ENCODE assay signal across 24 cellular contexts in genomic region chr19:51448745-51449093, GRCh38. TPM values are rescaled to one million over a fixed set of nuclear protein-coding genes. Genes with fewer than 3 reads are reported as not detected.
DNase-seq lines count a peak whose midpoint lies in the region; ATAC-seq, FAIRE-seq and TF ChIP-seq lines count a peak whose summit lies in the region.
"Had no signal": no experiment of that assay in that cellular context is flagged by ENCODE, and none has a peak within 500 bp of the region (broad histone marks: within the 10 kb centered on the region; RNA-seq: fewer than 3 reads in every experiment).

No MANE protein-coding gene starts in this region.

- H4K20me1 ChIP-seq in HepG2 (ENCODE audit: insufficient read depth, low read length) (no peaks in the 10 kb centered on the region), OCI-LY7 (ENCODE audit: insufficient read depth, low read length) (no peaks in the 10 kb centered on the region)

- H3K4me1 Mint-ChIP-seq in T-cell, result peaks cover 18 to 27% (median 25%) of the 10 kb centered on the region in 3 donors
- H3K4me1 Mint-ChIP-seq in activated naive CD8-positive, alpha-beta T cell treated with anti-CD3 and anti-CD28 coated beads, Interleukin-2, amount 10 ng/mL, durations not matched to agents 7 days and 5 days, result peaks cover 18% of the 10 kb centered on the region
- H3K4me1 Mint-ChIP-seq in stimulated activated naive B cell treated with anti-CD40 and anti-IgM and Interleukin-4, amounts not matched to agents 10 μg/mL and 1 μg/mL and 100 μg/mL, for 72 hours, result peaks cover 6 to 17% of the 10 kb centered on the region in 2 donors

- H3K9ac ChIP-seq in HepG2 (ENCODE audit: insufficient read depth, low read depth, low read length), result no peak overlapping the region

- WGBS in right lobe of liver (ENCODE audit: insufficient coverage, low coverage, low lambda C conversion rate, missing lambda C conversion rate), result 14% methylated on average over 2 of the region's 4 CpGs
- WGBS in HepG2 (ENCODE audit: low lambda C conversion rate), result 3% methylated on average over 4 of the region's 4 CpGs

- H3K79me2 ChIP-seq in HepG2 (ENCODE audit: insufficient read depth, low read length) (no peaks in the 10 kb centered on the region), OCI-LY7 (ENCODE audit: insufficient read depth, low read depth, low read length) (no peaks in the 10 kb centered on the region)

- no peaks in the 10 kb centered on the region for H3K27me3 ChIP-seq in right lobe of liver
- H3K27me3 ChIP-seq in HepG2 (ENCODE audit: control insufficient read depth in 1 of 2, insufficient read depth in 2 of 2, low read length in 2 of 2), result peaks cover 2 to 12% of the 10 kb centered on the region in 2 experiments; a peak in 4 of 5 replicates

- peak overlapping the region; percentile 68 to 72 (median 68) for H3K4me3 Mint-ChIP-seq in T-cell
- peak overlapping the region; percentile 51 for H3K4me3 Mint-ChIP-seq in activated naive CD8-positive, alpha-beta T cell treated with anti-CD3 and anti-CD28 coated beads, Interleukin-2, amount 10 ng/mL, durations not matched to agents 7 days and 5 days
- peak overlapping the region; percentile 77 to 78 for H3K4me3 Mint-ChIP-seq in stimulated activated naive B cell treated with anti-CD40 and anti-IgM and Interleukin-4, amounts not matched to agents 10 μg/mL and 1 μg/mL and 100 μg/mL, for 72 hours

- in situ Hi-C loops in HepG2 (cut with HindIII; ENCODE audit: extremely low pct_ligation_motif_present, low pct_unique_long_range_greater_than_20kb), result no loop called here

- TF ChIP-seq EP300 in HepG2 (IDR thresholded peaks at IDR 0.05; ENCODE audit: low read depth in 2 of 2, low read length in 2 of 2) (no peak), HepG2 (CRISPR knock-in tag; IDR thresholded peaks at IDR 0.05; ENCODE audit: borderline replicate concordance) (no peak)

- H3K27ac ChIP-seq in right lobe of liver, result no peak overlapping the region
- no peak overlapping the region for H3K27ac ChIP-seq in HepG2 (ENCODE audit: extremely low read length, insufficient read depth, low read length)
- H3K27ac ChIP-seq in OCI-LY7 (ENCODE audit: low read depth, low read length, poor library complexity, severe bottlenecking), result no peak overlapping the region
- H3K27ac ChIP-seq: breast epithelium, HL-60 had no signal

- TF ChIP-seq CTCF in right lobe of liver (IDR thresholded peaks at IDR 0.05), result no peak
- no peak for TF ChIP-seq CTCF in HepG2 (CRISPR knock-in tag; IDR thresholded peaks at IDR 0.05)
- TF ChIP-seq CTCF in OCI-LY7 (conservative IDR thresholded peaks at IDR 0.05; ENCODE audit: low read length), result no peak

- no peak for TF ChIP-seq POLR2A in right lobe of liver (IDR thresholded peaks at IDR 0.05)
- no peak for TF ChIP-seq POLR2A in HepG2 (IDR thresholded peaks at IDR 0.05; ENCODE audit: insufficient read depth in 1 of 2, low read depth in 2 of 2, low read length in 2 of 2)

- H2AFZ ChIP-seq in HepG2 (ENCODE audit: low read length), result no peak overlapping the region
- H2AFZ ChIP-seq in OCI-LY7 (ENCODE audit: low read length), result no peak overlapping the region

- H3K27ac Mint-ChIP-seq in T-cell, result peak overlapping the region; percentile 83 to 92
- H3K27ac Mint-ChIP-seq in activated naive CD8-positive, alpha-beta T cell treated with anti-CD3 and anti-CD28 coated beads, Interleukin-2, amount 10 ng/mL, durations not matched to agents 7 days and 5 days, result no peak overlapping the region
- H3K27ac Mint-ChIP-seq in stimulated activated naive B cell treated with anti-CD40 and anti-IgM and Interleukin-4, amounts not matched to agents 10 μg/mL and 1 μg/mL and 100 μg/mL, for 72 hours, result peak overlapping the region; percentile 48

- H3K9me3 ChIP-seq in right lobe of liver (no peaks in the 10 kb centered on the region), HepG2 (ENCODE audit: low read length) (no peaks in the 10 kb centered on the region), OCI-LY7 (ENCODE audit: low read length) (0 out of 2 replicates have a peak, but pooled peaks cover 4% of the 10 kb centered on the region)
- H3K9me3 ChIP-seq: breast epithelium had no signal

- no peak for FAIRE-seq in HepG2 (lab: Jason Lieb, UNC)
- FAIRE-seq: H1, small intestine had no signal

- CTCF ChIA-PET in HepG2 (lab: Yijun Ruan, JAX; ENCODE audit: low intra/inter-chr PET ratio, low total read pairs) (no interaction called here), T-cell (lab: Charles Lee) (no interaction called here), OCI-LY7 (lab: Charles Lee; ENCODE audit: unreplicated experiment) (no interaction called here)

- POLR2A ChIA-PET in HepG2 (lab: Yijun Ruan, JAX), result no interaction called here
- POLR2A ChIA-PET in T-cell (lab: Charles Lee), result no interaction called here
- POLR2A ChIA-PET in activated naive CD8-positive, alpha-beta T cell treated with anti-CD3 and anti-CD28 coated beads, Interleukin-2, amount 10 ng/mL, durations not matched to agents 7 days and 5 days (lab: Charles Lee), result no interaction called here
- POLR2A ChIA-PET in OCI-LY7 (lab: Charles Lee), result interaction anchor here (0.6 kb wide), 1 partner anchor 265 kb away, joined by 3 read pairs; no protein-coding TSS in a partner anchor

- TF ChIP-seq RAD21 in HepG2 (CRISPR knock-in tag; IDR thresholded peaks at IDR 0.05), result no peak

- H3K9me2 ChIP-seq in OCI-LY7 (ENCODE audit: insufficient read depth, low read length), result no peaks in the 10 kb centered on the region

- no TSS peak for BruUV-seq in HepG2 (replicated peaks; lab: Mats Ljungman, UMichigan)
- BruUV-seq in OCI-LY7 (replicated peaks; lab: Mats Ljungman, UMichigan), result no TSS peak

- H3K4me1 ChIP-seq in right lobe of liver (no peaks in the 10 kb centered on the region), HepG2 (ENCODE audit: insufficient read depth, low read length) (no peaks in the 10 kb centered on the region), OCI-LY7 (ENCODE audit: insufficient read depth, low read length, poor library complexity, severe bottlenecking) (no peaks in the 10 kb centered on the region)
- H3K4me1 ChIP-seq: breast epithelium, Caco-2 had no signal

- no peak overlapping the region for H3K4me2 ChIP-seq in HepG2 (ENCODE audit: low read depth, low read length)
- no peak overlapping the region for H3K4me2 ChIP-seq in OCI-LY7 (ENCODE audit: low read length)

- intact Hi-C loops in right lobe of liver (cut with DNase I) (no loop called here), HepG2 (cut with micrococcal nuclease; ENCODE audit: unreplicated experiment) (no loop called here), head of caudate nucleus (cut with DNase I) (no loop called here), OCI-LY7 (cut with micrococcal nuclease; ENCODE audit: unreplicated experiment) (no loop called here)

- no peaks in the 10 kb centered on the region for H3K36me3 ChIP-seq in right lobe of liver
- no peaks in the 10 kb centered on the region for H3K36me3 ChIP-seq in HepG2 (replicated peaks in 1 of 2; ENCODE audit: control insufficient read depth in 1 of 2, insufficient read depth in 2 of 2, low read length in 2 of 2)
- no peaks in the 10 kb centered on the region for H3K36me3 ChIP-seq in OCI-LY7 (ENCODE audit: insufficient read depth, low read length)
- H3K36me3 ChIP-seq: breast epithelium had no signal

- H3K4me3 ChIP-seq in right lobe of liver (no peak overlapping the region), HepG2 (replicated peaks in 1 of 3; ENCODE audit: insufficient read depth in 1 of 3, low read depth in 2 of 3, low read length in 3 of 3) (no peak overlapping the region), OCI-LY7 (ENCODE audit: low read depth, low read length, poor library complexity, severe bottlenecking) (no peak overlapping the region)
- H3K4me3 ChIP-seq: breast epithelium had no signal

- H3K27me3 Mint-ChIP-seq in T-cell, result peaks cover 2 to 9% of the 10 kb centered on the region in 2 donors
- H3K27me3 Mint-ChIP-seq in activated naive CD8-positive, alpha-beta T cell treated with anti-CD3 and anti-CD28 coated beads, Interleukin-2, amount 10 ng/mL, durations not matched to agents 7 days and 5 days, result peaks cover 43% of the 10 kb centered on the region
- peaks cover 20 to 33% of the 10 kb centered on the region in 2 donors for H3K27me3 Mint-ChIP-seq in stimulated activated naive B cell treated with anti-CD40 and anti-IgM and Interleukin-4, amounts not matched to agents 10 μg/mL and 1 μg/mL and 100 μg/mL, for 72 hours

- no peak for DNase-seq in right lobe of liver
- no peak for DNase-seq in HepG2 (ENCODE audit: low spot score)
- no peak for DNase-seq in T-cell
- DNase-seq in activated naive CD8-positive, alpha-beta T cell treated with anti-CD3 and anti-CD28 coated beads, Interleukin-2, amount 10 ng/mL, durations not matched to agents 7 days and 5 days, result no peak
- DNase-seq in stimulated activated naive B cell treated with anti-CD40 and anti-IgM and Interleukin-4, amounts not matched to agents 10 μg/mL and 1 μg/mL and 100 μg/mL, for 72 hours, result no peak
- no peak for DNase-seq in head of caudate nucleus
- no peak for DNase-seq in OCI-LY7 (ENCODE audit: low spot score)
- DNase-seq: amniotic stem cell, Caco-2, cortex of kidney, kidney glomerular epithelial cell, NCI-H1105, NCI-H2029, NCI-H226, NCI-H774, nucleus accumbens, small intestine, trophoblast cell had no signal

- peaks cover 0 to 7% (median 4%) of the 10 kb centered on the region in 3 donors for H3K9me3 Mint-ChIP-seq in T-cell
- peaks cover 18% of the 10 kb centered on the region for H3K9me3 Mint-ChIP-seq in activated naive CD8-positive, alpha-beta T cell treated with anti-CD3 and anti-CD28 coated beads, Interleukin-2, amount 10 ng/mL, durations not matched to agents 7 days and 5 days
- peaks cover 8 to 9% of the 10 kb centered on the region in 2 donors for H3K9me3 Mint-ChIP-seq in stimulated activated naive B cell treated with anti-CD40 and anti-IgM and Interleukin-4, amounts not matched to agents 10 μg/mL and 1 μg/mL and 100 μg/mL, for 72 hours

- no peaks in the 10 kb centered on the region for H3K36me3 Mint-ChIP-seq in T-cell
- H3K36me3 Mint-ChIP-seq in activated naive CD8-positive, alpha-beta T cell treated with anti-CD3 and anti-CD28 coated beads, Interleukin-2, amount 10 ng/mL, durations not matched to agents 7 days and 5 days, result no peaks in the 10 kb centered on the region
- H3K36me3 Mint-ChIP-seq in stimulated activated naive B cell treated with anti-CD40 and anti-IgM and Interleukin-4, amounts not matched to agents 10 μg/mL and 1 μg/mL and 100 μg/mL, for 72 hours, result peaks cover 6 to 8% of the 10 kb centered on the region in 2 donors

- ATAC-seq in right lobe of liver (peak in 3 of 4 donors; percentile 55 to 72 (median 61)), HepG2 (no peak), T-cell (replicated peaks in 1 of 4) (peak; percentile 27 to 60 (median 40)), GM18511 (IDR thresholded peaks at IDR 0.05; ENCODE audit: unreplicated experiment) (no peak)
- ATAC-seq in activated naive CD8-positive, alpha-beta T cell treated with anti-CD3 and anti-CD28 coated beads, Interleukin-2, amount 10 ng/mL, durations not matched to agents 7 days and 5 days (ENCODE audit: low read depth), result peak; percentile 56
- no peak for ATAC-seq in stimulated activated naive B cell treated with anti-CD40 and anti-IgM and Interleukin-4, amounts not matched to agents 10 μg/mL and 1 μg/mL and 100 μg/mL, for 72 hours (replicated peaks)

RNA-seq across cellular contexts. Expression of gene SIGLEC8, which starts 9.5 kb away (rescaled TPM):
- total RNA-seq in right lobe of liver, result 1 to 10 TPM in 1 of 6 experiments, under 1 TPM in 5; 0.31 to 1.4 (median 0.71) TPM
- not detected in 2 replicates for total RNA-seq in HepG2 (2016; rRNA removed; fragmentation: Illumina TruSeq; extraction: Trizol)
- not detected in 2 replicates for total RNA-seq in HepG2 (2016; cell fraction: cytosol; rRNA removed; fragmentation: Illumina TruSeq; extraction: Trizol; ENCODE audit: low read depth)
- not detected in 2 replicates for total RNA-seq in HepG2 (2016; cell fraction: insoluble cytoplasmic fraction; rRNA removed; fragmentation: Illumina TruSeq; extraction: Trizol)
- not detected in 2 replicates for total RNA-seq in HepG2 (2016; cell fraction: membrane; rRNA removed; fragmentation: Illumina TruSeq; extraction: Trizol)
- not detected in 2 replicates for total RNA-seq in HepG2 (2016; cell fraction: nucleus; rRNA removed; fragmentation: Illumina TruSeq; extraction: Trizol)
- polyA plus RNA-seq in HepG2 (2011; rRNA removed), result not detected in 2 replicates
- not detected in 2 replicates for polyA plus RNA-seq in HepG2 (2011; cell fraction: cytosol; rRNA removed)
- not detected in 2 replicates for polyA plus RNA-seq in HepG2 (2011; cell fraction: nucleus; rRNA removed)
- polyA plus RNA-seq in HepG2 (2012), result not detected in 2 replicates
- polyA plus RNA-seq in HepG2 (2016; cell fraction: cytosol; fragmentation: Illumina TruSeq; extraction: Trizol; ENCODE audit: low read depth), result not detected in 2 replicates
- polyA plus RNA-seq in HepG2 (2016; cell fraction: insoluble cytoplasmic fraction; fragmentation: Illumina TruSeq; extraction: Trizol; ENCODE audit: low read depth), result not detected in 2 replicates
- not detected in 2 replicates for polyA plus RNA-seq in HepG2 (2016; cell fraction: membrane; fragmentation: Illumina TruSeq; extraction: Trizol; ENCODE audit: low read depth)
- not detected in 2 replicates for polyA plus RNA-seq in HepG2 (2016; cell fraction: nucleus; fragmentation: Illumina TruSeq; extraction: Trizol; ENCODE audit: insufficient read depth, low read depth)
- not detected in 2 replicates for polyA minus RNA-seq in HepG2 (2011; rRNA and poly(A)+ RNA removed; ENCODE audit: low replicate concordance)
- not detected in 2 replicates for polyA minus RNA-seq in HepG2 (2011; cell fraction: cytosol; rRNA and poly(A)+ RNA removed)
- not detected in 2 replicates for polyA minus RNA-seq in HepG2 (2011; cell fraction: nucleus; rRNA and poly(A)+ RNA removed)
- not detected for total RNA-seq in T-cell
- not detected for total RNA-seq in activated naive CD8-positive, alpha-beta T cell treated with anti-CD3 and anti-CD28 coated beads, Interleukin-2, amount 10 ng/mL, durations not matched to agents 7 days and 5 days
- total RNA-seq in OCI-LY7 (2014; rRNA removed; shearing (Covaris generic)), result not detected in 2 replicates
- not detected in 2 replicates for total RNA-seq in OCI-LY7 (2022)
- total RNA-seq: Caco-2, Daoy, H1, lung microvascular endothelial cell had no signal
- polyA plus RNA-seq: H1 had no signal

RNA-seq across cellular contexts. Expression of gene CEACAM18, which starts 29.6 kb away (rescaled TPM):
- not detected for total RNA-seq in right lobe of liver
- total RNA-seq in HepG2 (2016; rRNA removed; fragmentation: Illumina TruSeq; extraction: Trizol), result not detected in 2 replicates
- total RNA-seq in HepG2 (2016; cell fraction: cytosol; rRNA removed; fragmentation: Illumina TruSeq; extraction: Trizol; ENCODE audit: low read depth), result not detected in 2 replicates
- total RNA-seq in HepG2 (2016; cell fraction: insoluble cytoplasmic fraction; rRNA removed; fragmentation: Illumina TruSeq; extraction: Trizol), result not detected in 2 replicates
- total RNA-seq in HepG2 (2016; cell fraction: membrane; rRNA removed; fragmentation: Illumina TruSeq; extraction: Trizol), result not detected in 2 replicates
- not detected in 2 replicates for total RNA-seq in HepG2 (2016; cell fraction: nucleus; rRNA removed; fragmentation: Illumina TruSeq; extraction: Trizol)
- not detected in 2 replicates for polyA plus RNA-seq in HepG2 (2011; rRNA removed)
- polyA plus RNA-seq in HepG2 (2011; cell fraction: cytosol; rRNA removed), result not detected in 2 replicates
- not detected in 2 replicates for polyA plus RNA-seq in HepG2 (2011; cell fraction: nucleus; rRNA removed)
- polyA plus RNA-seq in HepG2 (2012), result not detected in 2 replicates
- not detected in 2 replicates for polyA plus RNA-seq in HepG2 (2016; cell fraction: cytosol; fragmentation: Illumina TruSeq; extraction: Trizol; ENCODE audit: low read depth)
- not detected in 2 replicates for polyA plus RNA-seq in HepG2 (2016; cell fraction: insoluble cytoplasmic fraction; fragmentation: Illumina TruSeq; extraction: Trizol; ENCODE audit: low read depth)
- not detected in 2 replicates for polyA plus RNA-seq in HepG2 (2016; cell fraction: membrane; fragmentation: Illumina TruSeq; extraction: Trizol; ENCODE audit: low read depth)
- polyA plus RNA-seq in HepG2 (2016; cell fraction: nucleus; fragmentation: Illumina TruSeq; extraction: Trizol; ENCODE audit: insufficient read depth, low read depth), result not detected in 2 replicates
- not detected in 2 replicates for polyA minus RNA-seq in HepG2 (2011; rRNA and poly(A)+ RNA removed; ENCODE audit: low replicate concordance)
- polyA minus RNA-seq in HepG2 (2011; cell fraction: cytosol; rRNA and poly(A)+ RNA removed), result not detected in 2 replicates
- not detected in 2 replicates for polyA minus RNA-seq in HepG2 (2011; cell fraction: nucleus; rRNA and poly(A)+ RNA removed)
- not detected for total RNA-seq in T-cell
- not detected for total RNA-seq in activated naive CD8-positive, alpha-beta T cell treated with anti-CD3 and anti-CD28 coated beads, Interleukin-2, amount 10 ng/mL, durations not matched to agents 7 days and 5 days
- not detected in 2 replicates for total RNA-seq in OCI-LY7 (2014; rRNA removed; shearing (Covaris generic))
- total RNA-seq in OCI-LY7 (2022), result not detected in 2 replicates
- total RNA-seq: breast epithelium, Caco-2, Daoy, H1, lung microvascular endothelial cell had no signal
- polyA plus RNA-seq: H1 had no signal

RNA-seq across cellular contexts. Expression of gene SIGLEC10, which starts 31.3 kb away (rescaled TPM):
- total RNA-seq in right lobe of liver (10 to 100 TPM in 2 of 6 experiments, 1 to 10 TPM in 4; 2.0 to 12.4 (median 5.6) TPM), HepG2 (2016; rRNA removed; fragmentation: Illumina TruSeq; extraction: Trizol) (not detected in 2 replicates), T-cell (1 to 10 TPM in 3 of 5 donors, under 1 TPM in 2; 0.67 to 6.7 (median 1.8) TPM), OCI-LY7 (2022) (23.3 and 26.6 TPM in 2 replicates)
- not detected in 2 replicates for total RNA-seq in HepG2 (2016; cell fraction: cytosol; rRNA removed; fragmentation: Illumina TruSeq; extraction: Trizol; ENCODE audit: low read depth)
- not detected in 2 replicates for total RNA-seq in HepG2 (2016; cell fraction: insoluble cytoplasmic fraction; rRNA removed; fragmentation: Illumina TruSeq; extraction: Trizol)
- total RNA-seq in HepG2 (2016; cell fraction: membrane; rRNA removed; fragmentation: Illumina TruSeq; extraction: Trizol), result not detected in 2 replicates
- not detected in 2 replicates for total RNA-seq in HepG2 (2016; cell fraction: nucleus; rRNA removed; fragmentation: Illumina TruSeq; extraction: Trizol)
- polyA plus RNA-seq in HepG2 (2011; rRNA removed), result not detected in 2 replicates
- not detected in 2 replicates for polyA plus RNA-seq in HepG2 (2011; cell fraction: cytosol; rRNA removed)
- polyA plus RNA-seq in HepG2 (2011; cell fraction: nucleus; rRNA removed), result not detected in 2 replicates
- 0.17 and 0.20 TPM in 2 replicates for polyA plus RNA-seq in HepG2 (2012)
- polyA plus RNA-seq in HepG2 (2016; cell fraction: cytosol; fragmentation: Illumina TruSeq; extraction: Trizol; ENCODE audit: low read depth), result not detected in 2 replicates
- not detected in 2 replicates for polyA plus RNA-seq in HepG2 (2016; cell fraction: insoluble cytoplasmic fraction; fragmentation: Illumina TruSeq; extraction: Trizol; ENCODE audit: low read depth)
- not detected in 2 replicates for polyA plus RNA-seq in HepG2 (2016; cell fraction: membrane; fragmentation: Illumina TruSeq; extraction: Trizol; ENCODE audit: low read depth)
- not detected in 2 replicates for polyA plus RNA-seq in HepG2 (2016; cell fraction: nucleus; fragmentation: Illumina TruSeq; extraction: Trizol; ENCODE audit: insufficient read depth, low read depth)
- polyA minus RNA-seq in HepG2 (2011; rRNA and poly(A)+ RNA removed; ENCODE audit: low replicate concordance), result not detected in 2 replicates
- polyA minus RNA-seq in HepG2 (2011; cell fraction: cytosol; rRNA and poly(A)+ RNA removed), result not detected in 2 replicates
- polyA minus RNA-seq in HepG2 (2011; cell fraction: nucleus; rRNA and poly(A)+ RNA removed), result not detected in 2 replicates
- under 1 TPM; 0.91 to 0.96 TPM for total RNA-seq in activated naive CD8-positive, alpha-beta T cell treated with anti-CD3 and anti-CD28 coated beads, Interleukin-2, amount 10 ng/mL, durations not matched to agents 7 days and 5 days
- total RNA-seq in OCI-LY7 (2014; rRNA removed; shearing (Covaris generic)), result 20.7 and 25.2 TPM in 2 replicates
- total RNA-seq: Caco-2, Daoy, H1, lung microvascular endothelial cell had no signal

RNA-seq across cellular contexts. Expression of gene SIGLEC12, which starts 52.9 kb away (rescaled TPM):
- total RNA-seq in right lobe of liver (under 1 TPM in 5 of 6 experiments, not detected in 1; 0.12 to 0.63 (median 0.33) TPM), HepG2 (2016; rRNA removed; fragmentation: Illumina TruSeq; extraction: Trizol) (not detected in 2 replicates), T-cell (not detected), OCI-LY7 (2022) (not detected in 2 replicates)
- not detected in 2 replicates for total RNA-seq in HepG2 (2016; cell fraction: cytosol; rRNA removed; fragmentation: Illumina TruSeq; extraction: Trizol; ENCODE audit: low read depth)
- total RNA-seq in HepG2 (2016; cell fraction: insoluble cytoplasmic fraction; rRNA removed; fragmentation: Illumina TruSeq; extraction: Trizol), result not detected in 2 replicates
- not detected in 2 replicates for total RNA-seq in HepG2 (2016; cell fraction: membrane; rRNA removed; fragmentation: Illumina TruSeq; extraction: Trizol)
- total RNA-seq in HepG2 (2016; cell fraction: nucleus; rRNA removed; fragmentation: Illumina TruSeq; extraction: Trizol), result not detected in 2 replicates
- polyA plus RNA-seq in HepG2 (2011; rRNA removed), result not detected in 2 replicates
- polyA plus RNA-seq in HepG2 (2011; cell fraction: cytosol; rRNA removed), result not detected in 2 replicates
- not detected in 2 replicates for polyA plus RNA-seq in HepG2 (2011; cell fraction: nucleus; rRNA removed)
- not detected in 2 replicates for polyA plus RNA-seq in HepG2 (2012)
- not detected in 2 replicates for polyA plus RNA-seq in HepG2 (2016; cell fraction: cytosol; fragmentation: Illumina TruSeq; extraction: Trizol; ENCODE audit: low read depth)
- polyA plus RNA-seq in HepG2 (2016; cell fraction: insoluble cytoplasmic fraction; fragmentation: Illumina TruSeq; extraction: Trizol; ENCODE audit: low read depth), result not detected in 2 replicates
- not detected in 2 replicates for polyA plus RNA-seq in HepG2 (2016; cell fraction: membrane; fragmentation: Illumina TruSeq; extraction: Trizol; ENCODE audit: low read depth)
- polyA plus RNA-seq in HepG2 (2016; cell fraction: nucleus; fragmentation: Illumina TruSeq; extraction: Trizol; ENCODE audit: insufficient read depth, low read depth), result not detected in 2 replicates
- polyA minus RNA-seq in HepG2 (2011; rRNA and poly(A)+ RNA removed; ENCODE audit: low replicate concordance), result not detected in 2 replicates
- not detected in 2 replicates for polyA minus RNA-seq in HepG2 (2011; cell fraction: cytosol; rRNA and poly(A)+ RNA removed)
- not detected in 2 replicates for polyA minus RNA-seq in HepG2 (2011; cell fraction: nucleus; rRNA and poly(A)+ RNA removed)
- total RNA-seq in activated naive CD8-positive, alpha-beta T cell treated with anti-CD3 and anti-CD28 coated beads, Interleukin-2, amount 10 ng/mL, durations not matched to agents 7 days and 5 days, result 1 to 10 TPM; 3.7 to 5.3 TPM
- total RNA-seq in OCI-LY7 (2014; rRNA removed; shearing (Covaris generic)), result not detected in 2 replicates
- total RNA-seq: Caco-2, Daoy, H1, lung microvascular endothelial cell had no signal
- polyA plus RNA-seq: H1 had no signal

RNA-seq across cellular contexts. Expression of gene C19orf84, which starts 58.3 kb away (rescaled TPM):
- total RNA-seq in right lobe of liver (not detected), HepG2 (2016; rRNA removed; fragmentation: Illumina TruSeq; extraction: Trizol) (not detected in 2 replicates), T-cell (not detected), OCI-LY7 (2022) (not detected in 2 replicates)
- not detected in 2 replicates for total RNA-seq in HepG2 (2016; cell fraction: cytosol; rRNA removed; fragmentation: Illumina TruSeq; extraction: Trizol; ENCODE audit: low read depth)
- total RNA-seq in HepG2 (2016; cell fraction: insoluble cytoplasmic fraction; rRNA removed; fragmentation: Illumina TruSeq; extraction: Trizol), result not detected in 2 replicates
- not detected in 2 replicates for total RNA-seq in HepG2 (2016; cell fraction: membrane; rRNA removed; fragmentation: Illumina TruSeq; extraction: Trizol)
- not detected in 2 replicates for total RNA-seq in HepG2 (2016; cell fraction: nucleus; rRNA removed; fragmentation: Illumina TruSeq; extraction: Trizol)
- 0.05 and 0.20 TPM in 2 replicates for polyA plus RNA-seq in HepG2 (2011; rRNA removed)
- not detected in 2 replicates for polyA plus RNA-seq in HepG2 (2011; cell fraction: cytosol; rRNA removed)
- polyA plus RNA-seq in HepG2 (2011; cell fraction: nucleus; rRNA removed), result 0.10 and 0.13 TPM in 2 replicates
- polyA plus RNA-seq in HepG2 (2012), result 0.13 TPM in 1 of 2 replicates, not detected in the other
- 0.23 TPM in 2 replicates for polyA plus RNA-seq in HepG2 (2016; cell fraction: cytosol; fragmentation: Illumina TruSeq; extraction: Trizol; ENCODE audit: low read depth)
- polyA plus RNA-seq in HepG2 (2016; cell fraction: insoluble cytoplasmic fraction; fragmentation: Illumina TruSeq; extraction: Trizol; ENCODE audit: low read depth), result not detected in 2 replicates
- 0.23 TPM in 1 of 2 replicates, not detected in the other for polyA plus RNA-seq in HepG2 (2016; cell fraction: membrane; fragmentation: Illumina TruSeq; extraction: Trizol; ENCODE audit: low read depth)
- polyA plus RNA-seq in HepG2 (2016; cell fraction: nucleus; fragmentation: Illumina TruSeq; extraction: Trizol; ENCODE audit: insufficient read depth, low read depth), result not detected in 2 replicates
- polyA minus RNA-seq in HepG2 (2011; rRNA and poly(A)+ RNA removed; ENCODE audit: low replicate concordance), result not detected in 2 replicates
- polyA minus RNA-seq in HepG2 (2011; cell fraction: cytosol; rRNA and poly(A)+ RNA removed), result not detected in 2 replicates
- polyA minus RNA-seq in HepG2 (2011; cell fraction: nucleus; rRNA and poly(A)+ RNA removed), result not detected in 2 replicates
- not detected for total RNA-seq in activated naive CD8-positive, alpha-beta T cell treated with anti-CD3 and anti-CD28 coated beads, Interleukin-2, amount 10 ng/mL, durations not matched to agents 7 days and 5 days
- not detected in 2 replicates for total RNA-seq in OCI-LY7 (2014; rRNA removed; shearing (Covaris generic))
- total RNA-seq: breast epithelium, Caco-2, Daoy, lung microvascular endothelial cell had no signal
- polyA plus RNA-seq: small intestine had no signal

Comparison
In these comparisons a context has a peak if more than half of its experiments do, and no peak if none do; other contexts are left out.
1. ATAC-seq: peak in right lobe of liver (3 of 4), T-cell (4 of 4) and activated naive CD8-positive, alpha-beta T cell treated with anti-CD3 and anti-CD28 coated beads, Interleukin-2, amount 10 ng/mL, durations not matched to agents 7 days and 5 days (single experiment); none in HepG2 (single experiment), stimulated activated naive B cell treated with anti-CD40 and anti-IgM and Interleukin-4, amounts not matched to agents 10 μg/mL and 1 μg/mL and 100 μg/mL, for 72 hours (0 of 2) and GM18511 (single experiment).
2. Peak in every context shown above with its lines, with median percentiles within 50 percentile points of each other: H3K4me3 Mint-ChIP-seq.